Comparison of ENCODE assay signal across 9 cellular contexts in the genomic region with DNA sequence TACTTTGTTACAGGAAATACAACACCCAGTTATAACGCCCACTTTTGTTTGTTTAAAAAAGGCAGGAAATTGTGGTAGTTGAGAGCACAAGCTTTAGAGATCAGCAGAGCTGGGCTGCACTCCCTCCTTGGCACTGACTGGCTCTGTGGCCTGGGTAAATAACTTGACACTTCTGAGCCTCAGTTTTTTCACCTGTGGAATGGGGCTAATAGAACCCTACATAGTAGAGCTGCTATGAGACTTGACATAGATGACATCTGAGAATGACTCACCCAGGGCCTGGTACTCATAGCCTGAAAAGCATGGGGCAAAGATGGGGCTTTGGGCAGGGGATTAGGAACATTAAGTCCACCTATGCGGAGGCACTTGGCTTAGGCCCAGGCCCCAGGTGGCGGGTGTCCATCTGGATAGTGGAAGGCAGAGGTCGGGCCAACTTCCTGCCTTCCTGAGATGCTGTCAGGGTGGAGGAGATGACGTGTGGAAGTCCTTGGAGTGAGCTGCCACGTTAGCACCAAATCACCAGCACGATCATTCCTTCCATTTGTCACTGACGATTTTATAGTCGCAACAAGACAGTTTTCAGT.
DNase-seq lines count a peak whose midpoint lies in the region; ATAC-seq and TF ChIP-seq lines count a peak whose summit lies in the region.
"Had no signal": no experiment of that assay in that cellular context is flagged by ENCODE, and none has a peak within 500 bp of the region (broad histone marks: within the 10 kb centered on the region; RNA-seq: fewer than 3 reads in every experiment).

No MANE protein-coding gene starts in this region.

- DNase-seq in CD8-positive, alpha-beta memory T cell, result peak; percentile 33 to 81 (median 58)
- peak; percentile 35 for DNase-seq in NCI-H69 (lab: John Stamatoyannopoulos, UW)
- DNase-seq in naive thymus-derived CD4-positive, alpha-beta T cell, result peak in 7 of 9 donors; percentile 43 to 83 (median 69)
- no peak for DNase-seq in testis
- DNase-seq in head of caudate nucleus, result no peak
- DNase-seq in DMS153 (lab: John Stamatoyannopoulos, UW), result no peak
- DNase-seq: PC-9 had no signal

- peak; percentile 67 for ATAC-seq in activated T-helper 17 cell treated with anti-CD3 and anti-CD28 coated beads, Interleukin-2, amount 50 U/mL, for 72 hours (replicated peaks)
- ATAC-seq in naive thymus-derived CD4-positive, alpha-beta T cell, result peak; percentile 89

- no peak for TF ChIP-seq POLR2A in testis (IDR thresholded peaks at IDR 0.05)

- POLR2A ChIA-PET in CD8-positive, alpha-beta memory T cell (lab: Charles Lee), result interaction anchor here (1.0 to 3.0 kb wide), 4 partner anchors 9 to 469 kb away, joined by 3 to 23 read pairs (median 6); a partner anchor contains a TSS
- POLR2A ChIA-PET in naive thymus-derived CD4-positive, alpha-beta T cell (lab: Charles Lee), result interaction anchor here (0.5 to 3.2 kb wide), 22 partner anchors 8 to 468 kb away, joined by 3 to 16 read pairs (median 4); a partner anchor contains a TSS

- no peaks in the 10 kb centered on the region for H3K27me3 ChIP-seq in CD8-positive, alpha-beta memory T cell (ENCODE audit: insufficient read depth, low read length, poor library complexity, severe bottlenecking)
- no peaks in the 10 kb centered on the region for H3K27me3 ChIP-seq in naive thymus-derived CD4-positive, alpha-beta T cell (ENCODE audit: control insufficient read depth in 2 of 2, insufficient read depth in 2 of 2, low read length in 2 of 2)
- H3K27me3 ChIP-seq in testis, result no peaks in the 10 kb centered on the region

- peak overlapping the region; percentile 60 for H3K27ac ChIP-seq in CD8-positive, alpha-beta memory T cell (ENCODE audit: low read depth, low read length)
- peak overlapping the region; percentile 37 for H3K27ac ChIP-seq in naive thymus-derived CD4-positive, alpha-beta T cell (ENCODE audit: low read depth, low read length)
- no peak overlapping the region for H3K27ac ChIP-seq in testis
- H3K27ac ChIP-seq: PC-9 had no signal

- peak overlapping the region; percentile 8 for H3K4me3 ChIP-seq in CD8-positive, alpha-beta memory T cell (ENCODE audit: low read length)
- H3K4me3 ChIP-seq in naive thymus-derived CD4-positive, alpha-beta T cell (ENCODE audit: low read length), result peak overlapping the region; percentile 7
- H3K4me3 ChIP-seq in testis, result no peak overlapping the region
- H3K4me3 ChIP-seq: PC-9, smooth muscle cell had no signal

- no peaks in the 10 kb centered on the region for H3K36me3 ChIP-seq in CD8-positive, alpha-beta memory T cell (ENCODE audit: insufficient read depth, low read length)
- no peaks in the 10 kb centered on the region for H3K36me3 ChIP-seq in naive thymus-derived CD4-positive, alpha-beta T cell (ENCODE audit: control insufficient read depth in 2 of 3, insufficient read depth in 3 of 3, low read length in 3 of 3)
- H3K36me3 ChIP-seq in testis (ENCODE audit: low read depth, missing control alignments), result no peaks in the 10 kb centered on the region

- peaks cover 88 to 99% (median 97%) of the 10 kb centered on the region in 3 donors for H3K4me1 Mint-ChIP-seq in CD8-positive, alpha-beta memory T cell
- peaks cover 79% of the 10 kb centered on the region for H3K4me1 Mint-ChIP-seq in activated T-helper 17 cell treated with anti-CD3 and anti-CD28 coated beads, Interleukin-2, amount 50 U/mL, for 72 hours
- peaks cover 41 to 96% (median 88%) of the 10 kb centered on the region in 7 donors for H3K4me1 Mint-ChIP-seq in naive thymus-derived CD4-positive, alpha-beta T cell

- peaks cover 5% of the 10 kb centered on the region for H3K9me3 ChIP-seq in CD8-positive, alpha-beta memory T cell (ENCODE audit: low read length)
- H3K9me3 ChIP-seq in naive thymus-derived CD4-positive, alpha-beta T cell (ENCODE audit: control insufficient read depth in 2 of 3, low read length in 3 of 3), result no peaks in the 10 kb centered on the region
- no peaks in the 10 kb centered on the region for H3K9me3 ChIP-seq in testis

- TF ChIP-seq CTCF in testis (IDR thresholded peaks at IDR 0.05), result no peak

- CTCF ChIA-PET in CD8-positive, alpha-beta memory T cell (lab: Charles Lee), result interaction anchor here (0.8 to 14.7 kb wide), 4 partner anchors 10 to 226 kb away, joined by 4 to 276 read pairs (median 51); no protein-coding TSS in a partner anchor
- CTCF ChIA-PET in naive thymus-derived CD4-positive, alpha-beta T cell (lab: Charles Lee), result interaction anchor here (0.7 to 9.9 kb wide), 3 partner anchors 10 to 36 kb away, joined by 3 to 100 read pairs (median 9); no protein-coding TSS in a partner anchor

- peaks cover 2 to 15% (median 6%) of the 10 kb centered on the region in 3 donors for H3K36me3 Mint-ChIP-seq in CD8-positive, alpha-beta memory T cell
- no peaks in the 10 kb centered on the region for H3K36me3 Mint-ChIP-seq in activated T-helper 17 cell treated with anti-CD3 and anti-CD28 coated beads, Interleukin-2, amount 50 U/mL, for 72 hours (ENCODE audit: low read depth)
- H3K36me3 Mint-ChIP-seq in naive thymus-derived CD4-positive, alpha-beta T cell, result peaks cover 0 to 24% (median 5%) of the 10 kb centered on the region in 5 donors

- peaks cover 0 to 10% (median 3%) of the 10 kb centered on the region in 5 donors for H3K9me3 Mint-ChIP-seq in CD8-positive, alpha-beta memory T cell
- peaks cover 3% of the 10 kb centered on the region for H3K9me3 Mint-ChIP-seq in activated T-helper 17 cell treated with anti-CD3 and anti-CD28 coated beads, Interleukin-2, amount 50 U/mL, for 72 hours
- peaks cover 0 to 14% (median 5%) of the 10 kb centered on the region in 11 donors for H3K9me3 Mint-ChIP-seq in naive thymus-derived CD4-positive, alpha-beta T cell

- peaks cover 0 to 2% of the 10 kb centered on the region in 2 donors for H3K27me3 Mint-ChIP-seq in CD8-positive, alpha-beta memory T cell
- no peaks in the 10 kb centered on the region for H3K27me3 Mint-ChIP-seq in activated T-helper 17 cell treated with anti-CD3 and anti-CD28 coated beads, Interleukin-2, amount 50 U/mL, for 72 hours
- H3K27me3 Mint-ChIP-seq in naive thymus-derived CD4-positive, alpha-beta T cell, result no peaks in the 10 kb centered on the region

- peak overlapping the region; percentile 93 to 100 (median 97) for H3K27ac Mint-ChIP-seq in CD8-positive, alpha-beta memory T cell
- H3K27ac Mint-ChIP-seq in activated T-helper 17 cell treated with anti-CD3 and anti-CD28 coated beads, Interleukin-2, amount 50 U/mL, for 72 hours, result peak overlapping the region; percentile 94
- peak overlapping the region; percentile 87 to 98 (median 93) for H3K27ac Mint-ChIP-seq in naive thymus-derived CD4-positive, alpha-beta T cell

- peak overlapping the region; percentile 4 to 77 (median 76) for H3K4me3 Mint-ChIP-seq in CD8-positive, alpha-beta memory T cell
- peak overlapping the region; percentile 70 for H3K4me3 Mint-ChIP-seq in activated T-helper 17 cell treated with anti-CD3 and anti-CD28 coated beads, Interleukin-2, amount 50 U/mL, for 72 hours
- H3K4me3 Mint-ChIP-seq in naive thymus-derived CD4-positive, alpha-beta T cell, result peak overlapping the region; percentile 43 to 81 (median 75)

- WGBS in testis, 2 donors, result 77% methylated on average over 9 of the region's 9 CpGs

- intact Hi-C loops in naive thymus-derived CD4-positive, alpha-beta T cell (cut with micrococcal nuclease), result loop anchor here (1.0 to 5.0 kb wide), 6 partner anchors 16 to 469 kb away; a partner anchor contains a TSS
- intact Hi-C loops in testis (cut with DNase I; ENCODE audit: low total_unique reads) (no loop called here), head of caudate nucleus (cut with DNase I) (no loop called here)

- peaks cover 81% of the 10 kb centered on the region for H3K4me1 ChIP-seq in CD8-positive, alpha-beta memory T cell (ENCODE audit: insufficient read depth, low read length)
- peaks cover 59 to 83% of the 10 kb centered on the region in 2 donors for H3K4me1 ChIP-seq in naive thymus-derived CD4-positive, alpha-beta T cell (ENCODE audit: control insufficient read depth in 2 of 2, insufficient read depth in 2 of 2, low read length in 2 of 2)
- H3K4me1 ChIP-seq in testis, result no peaks in the 10 kb centered on the region

Comparison
In these comparisons a context has a peak if more than half of its experiments do, and no peak if none do; other contexts are left out.
1. DNase-seq: peak in CD8-positive, alpha-beta memory T cell (5 of 5), NCI-H69 (single experiment) and naive thymus-derived CD4-positive, alpha-beta T cell (7 of 9); none in testis (single experiment), head of caudate nucleus (0 of 42) and DMS153 (single experiment).
2. H3K27ac ChIP-seq: peak in CD8-positive, alpha-beta memory T cell (single experiment) and naive thymus-derived CD4-positive, alpha-beta T cell (single experiment); none in testis (0 of 2).
3. H3K4me3 ChIP-seq: peak in CD8-positive, alpha-beta memory T cell (single experiment) and naive thymus-derived CD4-positive, alpha-beta T cell (single experiment); none in testis (0 of 2).
4. intact Hi-C loops: an anchor here in naive thymus-derived CD4-positive, alpha-beta T cell (1.0 to 5.0 kb wide); none called in testis and head of caudate nucleus.
5. Peak in every context shown above with its lines, with median percentiles within 50 percentile points of each other: H3K27ac Mint-ChIP-seq and H3K4me3 Mint-ChIP-seq.